In genomic region chr16:7765079-7765550, GRCh38 we compare ENCODE assay signal across 29 cellular contexts.
"Had no signal": no experiment of that assay in that cellular context is flagged by ENCODE, and none has a peak within 500 bp of the region (broad histone marks: within the 10 kb centered on the region; RNA-seq: fewer than 3 reads in every experiment).

No MANE protein-coding gene starts in this region.

- H3K27me3 Mint-ChIP-seq: activated CD4-positive, alpha-beta memory T cell treated with anti-CD3 and anti-CD28 coated beads, Interleukin-2, amount 10 ng/mL, durations not matched to agents 7 days and 5 days; activated CD4-positive, alpha-beta T cell treated with anti-CD3 and anti-CD28 coated beads for 36 hours; activated naive CD4-positive, alpha-beta T cell treated with anti-CD3 and anti-CD28 coated beads, Interleukin-2, amount 10 ng/mL, durations not matched to agents 7 days and 5 days; activated naive CD8-positive, alpha-beta T cell treated with anti-CD3 and anti-CD28 coated beads, Interleukin-2, amount 10 ng/mL, durations not matched to agents 7 days and 5 days had no signal

- H3K4me1 Mint-ChIP-seq: activated CD4-positive, alpha-beta memory T cell treated with anti-CD3 and anti-CD28 coated beads, Interleukin-2, amount 10 ng/mL, durations not matched to agents 7 days and 5 days; activated CD4-positive, alpha-beta T cell treated with anti-CD3 and anti-CD28 coated beads for 36 hours; activated naive CD4-positive, alpha-beta T cell treated with anti-CD3 and anti-CD28 coated beads, Interleukin-2, amount 10 ng/mL, durations not matched to agents 7 days and 5 days; activated naive CD8-positive, alpha-beta T cell treated with anti-CD3 and anti-CD28 coated beads, Interleukin-2, amount 10 ng/mL, durations not matched to agents 7 days and 5 days had no signal

- H3K4me1 ChIP-seq: adrenal gland, SJCRH30 had no signal

- H3K36me3 Mint-ChIP-seq: activated naive CD4-positive, alpha-beta T cell treated with anti-CD3 and anti-CD28 coated beads, Interleukin-2, amount 10 ng/mL, durations not matched to agents 7 days and 5 days; activated naive CD8-positive, alpha-beta T cell treated with anti-CD3 and anti-CD28 coated beads, Interleukin-2, amount 10 ng/mL, durations not matched to agents 7 days and 5 days had no signal

- H3K9me3 ChIP-seq: adrenal gland, MG63, SJCRH30, SK-N-SH had no signal

- H3K27me3 ChIP-seq: MG63, SJCRH30 had no signal

- H3K27ac ChIP-seq: adrenal gland, RWPE1, SJCRH30, VCaP had no signal

- H3K27ac Mint-ChIP-seq: activated CD4-positive, alpha-beta memory T cell treated with anti-CD3 and anti-CD28 coated beads, Interleukin-2, amount 10 ng/mL, durations not matched to agents 7 days and 5 days; activated CD4-positive, alpha-beta T cell treated with anti-CD3 and anti-CD28 coated beads for 36 hours; activated naive CD4-positive, alpha-beta T cell treated with anti-CD3 and anti-CD28 coated beads, Interleukin-2, amount 10 ng/mL, durations not matched to agents 7 days and 5 days; activated naive CD8-positive, alpha-beta T cell treated with anti-CD3 and anti-CD28 coated beads, Interleukin-2, amount 10 ng/mL, durations not matched to agents 7 days and 5 days; activated T-cell treated with anti-CD3 and anti-CD28 coated beads, Interleukin-2, amount 50 U/mL, for 72 hours; activated T-helper 2 cell treated with anti-CD3 and anti-CD28 coated beads, Interferon-gamma antibody, Interleukin-2, Interleukin-4, amounts not matched to agents 10 μg/mL and 5 μg/mL and 100 μg/mL, durations not matched to agents 14 hours and 24 hours and 36 hours had no signal

- DNase-seq: activated CD4-positive, alpha-beta memory T cell treated with anti-CD3 and anti-CD28 coated beads, Interleukin-2, amount 10 ng/mL, durations not matched to agents 7 days and 5 days; activated CD4-positive, alpha-beta T cell treated with anti-CD3 and anti-CD28 coated beads for 36 hours; activated CD4-positive, alpha-beta T cell treated with anti-CD3 and anti-CD28 coated beads, Interleukin-2, amount 50 U/mL, for 1 hour; activated gamma-delta T cell treated with Interleukin-2 at 50 U/mL for 16 hours; activated naive CD4-positive, alpha-beta T cell treated with anti-CD3 and anti-CD28 coated beads, Interleukin-2, amount 10 ng/mL, durations not matched to agents 7 days and 5 days; activated naive CD8-positive, alpha-beta T cell treated with anti-CD3 and anti-CD28 coated beads, Interleukin-2, amount 10 ng/mL, durations not matched to agents 7 days and 5 days; activated T-cell treated with anti-CD3 and anti-CD28 coated beads, Interleukin-2, amount 50 U/mL, for 72 hours; adrenal gland; anterior cingulate cortex; MG63; MV-4-11; NCI-H1092 treated with DMSO at 0.1 percent for 48 hours; NCI-H1417 treated with DMSO at 0.1 percent for 48 hours; NCI-H1694; NCI-H2029; NCI-H2107; NCI-H345; NCI-H510A; NCI-H526 treated with DMSO at 0.1 percent for 48 hours; NCI-H82; OCI-M1; Right ventricle myocardium superior; SJCRH30; SK-N-SH; T-helper 1 cell had no signal

- ATAC-seq: activated CD4-positive, alpha-beta T cell treated with anti-CD3 and anti-CD28 coated beads for 36 hours; activated T-cell treated with anti-CD3 and anti-CD28 coated beads, Interleukin-2, amount 50 U/mL, for 72 hours; Panc1 had no signal

- H3K4me3 Mint-ChIP-seq: activated CD4-positive, alpha-beta memory T cell treated with anti-CD3 and anti-CD28 coated beads, Interleukin-2, amount 10 ng/mL, durations not matched to agents 7 days and 5 days; activated CD4-positive, alpha-beta T cell treated with anti-CD3 and anti-CD28 coated beads for 36 hours; activated naive CD4-positive, alpha-beta T cell treated with anti-CD3 and anti-CD28 coated beads, Interleukin-2, amount 10 ng/mL, durations not matched to agents 7 days and 5 days; activated naive CD8-positive, alpha-beta T cell treated with anti-CD3 and anti-CD28 coated beads, Interleukin-2, amount 10 ng/mL, durations not matched to agents 7 days and 5 days; activated T-cell treated with anti-CD3 and anti-CD28 coated beads, Interleukin-2, amount 50 U/mL, for 72 hours had no signal

- H3K4me3 ChIP-seq: adrenal gland, MG63, SJCRH30 had no signal

- H3K9ac ChIP-seq: SK-N-SH had no signal

- H3K36me3 ChIP-seq: adrenal gland, MG63, SJCRH30 had no signal
